Comparison of ENCODE assay signal across 24 cellular contexts in genomic region chr15:22959451-22960101, GRCh38. TPM values are rescaled to one million over a fixed set of nuclear protein-coding genes. Genes with fewer than 3 reads are reported as not detected.
DNase-seq lines count a peak whose midpoint lies in the region; ATAC-seq, FAIRE-seq and TF ChIP-seq lines count a peak whose summit lies in the region.
"Had no signal": no experiment of that assay in that cellular context is flagged by ENCODE, and none has a peak within 500 bp of the region (broad histone marks: within the 10 kb centered on the region; RNA-seq: fewer than 3 reads in every experiment).

No MANE protein-coding gene starts in this region.

- peak overlapping the region; percentile 74 for H3K27ac Mint-ChIP-seq in Caco-2 (ENCODE audit: unreplicated experiment)
- H3K27ac Mint-ChIP-seq: nephron had no signal

- no peak for TF ChIP-seq POLR2A in body of pancreas (IDR thresholded peaks at IDR 0.05)

- no peaks in the 10 kb centered on the region for H3K27me3 ChIP-seq in Caco-2 (replicated peaks; ENCODE audit: control insufficient read depth, insufficient read depth, low read length)
- H3K27me3 ChIP-seq in body of pancreas: no peaks in the 10 kb centered on the region
- H3K27me3 ChIP-seq: left lung, uterus had no signal

- no peak for FAIRE-seq in urothelium cell line (lab: Jason Lieb, UNC)
- FAIRE-seq: D721Med had no signal

- H3K27ac ChIP-seq in body of pancreas: peak overlapping the region in 3 of 4 donors; percentile 37 to 80 (median 73)
- peak overlapping the region; percentile 11 for H3K27ac ChIP-seq in substantia nigra (ENCODE audit: low read depth, low read length, poor library complexity, severe bottlenecking)
- H3K27ac ChIP-seq: VCaP had no signal

- no peaks in the 10 kb centered on the region for H3K9me3 Mint-ChIP-seq in Caco-2 (ENCODE audit: unreplicated experiment)
- H3K9me3 Mint-ChIP-seq: CD14-positive monocyte; central memory CD8-positive, alpha-beta T cell; nephron had no signal

- no peak overlapping the region for H3K4me3 Mint-ChIP-seq in Caco-2 (ENCODE audit: unreplicated experiment)
- H3K4me3 Mint-ChIP-seq: central memory CD8-positive, alpha-beta T cell; nephron had no signal

- DNase-seq in Caco-2: no peak
- DNase-seq in body of pancreas: no peak
- no peak for DNase-seq in mucosa of descending colon
- DNase-seq in substantia nigra (lab: John Stamatoyannopoulos, UW): no peak
- no peak for DNase-seq in urothelium cell line (ENCODE audit: low spot score)
- no peak for DNase-seq in NCI-H128 (lab: John Stamatoyannopoulos, UW; ENCODE audit: unreplicated experiment)
- DNase-seq in hepatic stellate cell (ENCODE audit: low spot score): no peak
- DNase-seq: activated CD4-positive, alpha-beta T cell treated with anti-CD3 and anti-CD28 coated beads for 48 hours; activated naive CD4-positive, alpha-beta T cell treated with anti-CD3 and anti-CD28 coated beads, Interleukin-2, amount 50 U/mL, for 16 hours; amygdala; left lung; NCI-H1105 treated with DMSO at 0.1 percent for 48 hours; NCI-H2081; NCI-H226; NCI-H748 treated with DMSO at 0.1 percent for 48 hours; stimulated activated CD8-positive, alpha-beta memory T cell treated with anti-CD3 and anti-CD28 coated beads, Interleukin-4, amount 100 ng/mL, for 48 hours; uterus had no signal

- no peak overlapping the region for H3K4me3 ChIP-seq in Caco-2 (ENCODE audit: low read depth, low read length)
- no peak overlapping the region for H3K4me3 ChIP-seq in body of pancreas
- no peak overlapping the region for H3K4me3 ChIP-seq in mucosa of descending colon
- H3K4me3 ChIP-seq: left lung, uterus had no signal

- no peaks in the 10 kb centered on the region for H3K27me3 Mint-ChIP-seq in Caco-2 (ENCODE audit: insufficient read depth, unreplicated experiment)
- H3K27me3 Mint-ChIP-seq: central memory CD8-positive, alpha-beta T cell had no signal

- peaks cover 7% of the 10 kb centered on the region for H3K36me3 Mint-ChIP-seq in Caco-2 (ENCODE audit: insufficient read depth, unreplicated experiment)

- H3K4me1 ChIP-seq in Caco-2 (0 out of 2 replicates have a peak, but pooled peaks cover 4% of the 10 kb centered on the region), body of pancreas (peaks cover 75% of the 10 kb centered on the region), mucosa of descending colon (ENCODE audit: low read depth) (peaks cover 13% of the 10 kb centered on the region)

- no TSS peak for BruUV-seq in Caco-2 (replicated peaks; lab: Mats Ljungman, UMichigan)

- H3K9me3 ChIP-seq in Caco-2 (no peaks in the 10 kb centered on the region), body of pancreas (no peaks in the 10 kb centered on the region), mucosa of descending colon (no peaks in the 10 kb centered on the region)
- H3K9me3 ChIP-seq: left lung, uterus had no signal

- TF ChIP-seq CTCF in Caco-2 (IDR thresholded peaks at IDR 0.05; ENCODE audit: insufficient read depth in 1 of 2, low read depth in 1 of 2, low read length in 1 of 2, severe bottlenecking in 1 of 2, unreplicated experiment in 1 of 2) (no peak), body of pancreas (IDR thresholded peaks at IDR 0.05) (no peak), mucosa of descending colon (IDR thresholded peaks at IDR 0.05) (no peak)

- CTCF ChIA-PET in Caco-2 (lab: Charles Lee): no interaction called here

- POLR2A ChIA-PET in Caco-2 (lab: Charles Lee): no interaction called here

- H3K36me3 ChIP-seq in Caco-2 (ENCODE audit: control insufficient read depth, insufficient read depth, low read length): no peaks in the 10 kb centered on the region; the same call in 1 of the 2 replicates
- H3K36me3 ChIP-seq in body of pancreas (replicated peaks in 1 of 2; ENCODE audit: insufficient read depth in 1 of 2, low read depth in 2 of 2): no peaks in the 10 kb centered on the region
- no peaks in the 10 kb centered on the region for H3K36me3 ChIP-seq in mucosa of descending colon (ENCODE audit: low read depth)
- H3K36me3 ChIP-seq: left lung, uterus had no signal

- WGBS in body of pancreas, 2 donors: 85 to 89% methylated on average over 7 to 25 of the region's 27 CpGs

- intact Hi-C loops in Caco-2 (cut with micrococcal nuclease; ENCODE audit: unreplicated experiment) (no loop called here), body of pancreas (cut with DNase I) (no loop called here), mucosa of descending colon (cut with DNase I, micrococcal nuclease) (no loop called here)

- peaks cover 12% of the 10 kb centered on the region for H3K4me1 Mint-ChIP-seq in Caco-2 (ENCODE audit: low read depth, unreplicated experiment)
- H3K4me1 Mint-ChIP-seq: central memory CD8-positive, alpha-beta T cell had no signal

- ATAC-seq in body of pancreas (no peak), mucosa of descending colon (peak; percentile 5), HG02571 (IDR thresholded peaks at IDR 0.05; ENCODE audit: unreplicated experiment) (no peak)
- ATAC-seq: left lung, SK-N-SH treated with all-trans-retinoic acid at 6 μM for 48 hours had no signal

RNA-seq across cellular contexts. Expression of gene CYFIP1, which starts 20.6 kb away (rescaled TPM):
- total RNA-seq in Caco-2 (2022) (205 and 211 TPM in 2 replicates), body of pancreas (10 to 100 TPM; 68.5 to 68.6 TPM), mucosa of descending colon (100 to 1,000 TPM; 139 to 210 (median 143) TPM)
